ENCODE assay signal across 8 cellular contexts in genomic region chr1:54810144-54810942, GRCh38. TPM values are rescaled to one million over a fixed set of nuclear protein-coding genes. Genes with fewer than 3 reads are reported as not detected.
DNase-seq lines count a peak whose midpoint lies in the region; ATAC-seq and TF ChIP-seq lines count a peak whose summit lies in the region.

No MANE protein-coding gene starts in this region.

- TF ChIP-seq CTCF in epithelial cell of esophagus (IDR thresholded peaks at IDR 0.05; ENCODE audit: insufficient read depth, low read depth, low read length, missing control alignments): peak; percentile 92
- TF ChIP-seq CTCF in natural killer cell (IDR thresholded peaks at IDR 0.05): peak; percentile 87

- intact Hi-C loops in natural killer cell (cut with micrococcal nuclease): loop anchor here (1.0 to 5.0 kb wide), 4 partner anchors 42 to 313 kb away; no protein-coding TSS in a partner anchor

- H3K27me3 Mint-ChIP-seq in natural killer cell (ENCODE audit: low read depth in 2 of 2): no peaks in the 10 kb centered on the region

- no peaks in the 10 kb centered on the region for H3K36me3 Mint-ChIP-seq in natural killer cell

- no peak overlapping the region for H3K4me3 ChIP-seq in epithelial cell of esophagus (ENCODE audit: low read length)

- H3K27ac Mint-ChIP-seq in natural killer cell: peak overlapping the region; percentile 94 to 95

- DNase-seq in AG08396 (ENCODE audit: low spot score) (peak; percentile 88), NOMO-1 (lab: John Stamatoyannopoulos, UW; ENCODE audit: unreplicated experiment in 2 of 2) (peak; percentile 23 to 39), epithelial cell of esophagus (ENCODE audit: low read depth) (peak; percentile 61), natural killer cell (peak; percentile 68), stromal cell of bone marrow (ENCODE audit: low read depth) (peak; percentile 27)
- peak; percentile 20 for DNase-seq in activated CD8-positive, alpha-beta memory T cell treated with anti-CD3 and anti-CD28 coated beads, Interleukin-2, amount 50 U/mL, for 1 hour (ENCODE audit: extremely low read depth)

- peak overlapping the region; percentile 40 for H3K4me3 Mint-ChIP-seq in natural killer cell

- peaks cover 54 to 64% of the 10 kb centered on the region in 2 donors for H3K4me1 Mint-ChIP-seq in natural killer cell

- no peaks in the 10 kb centered on the region for H3K9me3 Mint-ChIP-seq in natural killer cell

- ATAC-seq in GM18868 (IDR thresholded peaks at IDR 0.05; ENCODE audit: unreplicated experiment) (peak; percentile 63), HG03565 (IDR thresholded peaks at IDR 0.05; ENCODE audit: unreplicated experiment) (peak; percentile 50), natural killer cell (peak; percentile 37 to 46 (median 46))

RNA-seq across cellular contexts. Expression of gene TTC22, which starts 9.2 kb away (rescaled TPM):
- 10 to 100 TPM; 17.8 to 30.8 (median 26.5) TPM for total RNA-seq in natural killer cell

RNA-seq across cellular contexts. Expression of gene PARS2, which starts 46.0 kb away (rescaled TPM):
- 1 to 10 TPM in 1 of 3 donors, under 1 TPM in 2; 0.95 to 1.4 (median 0.96) TPM for total RNA-seq in natural killer cell

Comparison
In these comparisons a context has a peak if more than half of its experiments do, and no peak if none do; other contexts are left out.
1. DNase-seq: peak in every context shown above with its lines; median percentile 88 in AG08396; 68 in natural killer cell; 61 in epithelial cell of esophagus; 31 in NOMO-1; 27 in stromal cell of bone marrow; 20 in activated CD8-positive, alpha-beta memory T cell treated with anti-CD3 and anti-CD28 coated beads, Interleukin-2, amount 50 U/mL, for 1 hour.